In genomic region chr4:137427411-137427810, GRCh38 we compare ENCODE assay signal across 19 cellular contexts.
A peak's percentile ranks its signal among the peaks of the same experiment; 100 is the strongest.
DNase-seq lines count a peak whose midpoint lies in the region; ATAC-seq, FAIRE-seq and TF ChIP-seq lines count a peak whose summit lies in the region.
"Had no signal": no experiment of that assay in that cellular context is flagged by ENCODE, and none has a peak within 500 bp of the region (broad histone marks: within the 10 kb centered on the region; RNA-seq: fewer than 3 reads in every experiment).

No MANE protein-coding gene starts in this region.

- TF ChIP-seq CTCF in astrocyte (IDR thresholded peaks at IDR 0.05; ENCODE audit: insufficient read depth, low read depth, low read length): no peak
- TF ChIP-seq CTCF in fibroblast of the aortic adventitia (IDR thresholded peaks at IDR 0.05; ENCODE audit: insufficient read depth, low read length): no peak
- TF ChIP-seq CTCF in HFFc6 (IDR thresholded peaks at IDR 0.05): no peak

- no peaks in the 10 kb centered on the region for H3K36me3 Mint-ChIP-seq in astrocyte (ENCODE audit: low read depth, unreplicated experiment)
- H3K36me3 Mint-ChIP-seq in HFFc6 (ENCODE audit: low read depth): no peaks in the 10 kb centered on the region; the same call in 1 of the 2 replicates
- H3K36me3 Mint-ChIP-seq: CD8-positive, alpha-beta T cell; IgD-negative memory B cell had no signal

- H3K27ac ChIP-seq in astrocyte (ENCODE audit: low read depth, low read length): no peak overlapping the region
- H3K27ac ChIP-seq: BLaER1 treated with 17β-estradiol and CSF1 and Interleukin-3, amounts not matched to agents 10 nM and 100 nM had no signal

- no peak overlapping the region for H3K9ac ChIP-seq in astrocyte (ENCODE audit: low read length)
- H3K9ac ChIP-seq: BLaER1 treated with 17β-estradiol and CSF1 and Interleukin-3, amounts not matched to agents 10 nM and 100 nM had no signal

- peak; percentile 26 for FAIRE-seq in astrocyte (lab: Jason Lieb, UNC)
- FAIRE-seq: H54, HepG2, HTR-8/SVneo had no signal

- H3K27me3 ChIP-seq in astrocyte (ENCODE audit: insufficient read depth, low read length): no peaks in the 10 kb centered on the region
- H3K27me3 ChIP-seq: BLaER1 treated with 17β-estradiol and CSF1 and Interleukin-3, amounts not matched to agents 10 nM and 100 nM had no signal

- H3K79me2 ChIP-seq in astrocyte (ENCODE audit: insufficient read depth, low read length): no peaks in the 10 kb centered on the region

- H3K9me3 Mint-ChIP-seq in astrocyte (ENCODE audit: unreplicated experiment) (peaks cover 9% of the 10 kb centered on the region), HFFc6 (no peaks in the 10 kb centered on the region)

- H3K4me3 ChIP-seq in astrocyte (ENCODE audit: insufficient read depth, low read depth, low read length) (no peak overlapping the region), fibroblast of the aortic adventitia (ENCODE audit: low read depth, low read length) (no peak overlapping the region)
- H3K4me3 ChIP-seq: BLaER1 treated with 17β-estradiol and CSF1 and Interleukin-3, amounts not matched to agents 10 nM and 100 nM had no signal

- H3K36me3 ChIP-seq in astrocyte (ENCODE audit: insufficient read depth, low read length): no peaks in the 10 kb centered on the region
- H3K36me3 ChIP-seq: BLaER1 treated with 17β-estradiol and CSF1 and Interleukin-3, amounts not matched to agents 10 nM and 100 nM had no signal

- H3K9me3 ChIP-seq in astrocyte (ENCODE audit: insufficient read depth, low read depth, low read length): no peaks in the 10 kb centered on the region
- H3K9me3 ChIP-seq: BLaER1 treated with 17β-estradiol and CSF1 and Interleukin-3, amounts not matched to agents 10 nM and 100 nM had no signal

- no peaks in the 10 kb centered on the region for H4K20me1 ChIP-seq in astrocyte (ENCODE audit: insufficient read depth, low read length)
- H4K20me1 ChIP-seq: BLaER1 treated with 17β-estradiol and CSF1 and Interleukin-3, amounts not matched to agents 10 nM and 100 nM had no signal

- H3K4me1 Mint-ChIP-seq in astrocyte (ENCODE audit: low read depth, unreplicated experiment) (peaks cover 6% of the 10 kb centered on the region), HFFc6 (ENCODE audit: low read depth) (peaks cover 6% of the 10 kb centered on the region)
- H3K4me1 Mint-ChIP-seq: B cell, IgD-negative memory B cell had no signal

- H3K4me1 ChIP-seq in astrocyte (ENCODE audit: insufficient read depth, low read length): no peaks in the 10 kb centered on the region

- no peak overlapping the region for H3K27ac Mint-ChIP-seq in astrocyte (ENCODE audit: unreplicated experiment)
- no peak overlapping the region for H3K27ac Mint-ChIP-seq in HFFc6
- H3K27ac Mint-ChIP-seq: B cell; CD8-positive, alpha-beta T cell; IgD-negative memory B cell had no signal

- peak; percentile 9 for DNase-seq in AG20443 (ENCODE audit: low spot score)
- no peak for DNase-seq in astrocyte (ENCODE audit: low read depth)
- peak; percentile 10 for DNase-seq in fibroblast of the aortic adventitia (ENCODE audit: low read depth)
- DNase-seq in stromal cell of bone marrow (ENCODE audit: low read depth): peak; percentile 53
- no peak for DNase-seq in HFFc6
- no peak for DNase-seq in NCI-H128 (lab: John Stamatoyannopoulos, UW; ENCODE audit: unreplicated experiment)
- DNase-seq: 8988T; Calu3; CD8-positive, alpha-beta T cell; DMS79 treated with DMSO at 0.1 percent for 48 hours; GF-D8; HCEC 1CT had no signal

- H3K4me3 Mint-ChIP-seq in astrocyte (ENCODE audit: unreplicated experiment) (no peak overlapping the region), HFFc6 (no peak overlapping the region)
- H3K4me3 Mint-ChIP-seq: B cell; CD8-positive, alpha-beta T cell; IgD-negative memory B cell had no signal

- ATAC-seq in GM21529 (IDR thresholded peaks at IDR 0.05; ENCODE audit: unreplicated experiment): no peak
- ATAC-seq: CD8-positive, alpha-beta T cell; HepG2 had no signal

- H3K4me2 ChIP-seq in astrocyte (ENCODE audit: low read length): no peak overlapping the region
- H3K4me2 ChIP-seq: BLaER1 treated with 17β-estradiol and CSF1 and Interleukin-3, amounts not matched to agents 10 nM and 100 nM had no signal

- H2AFZ ChIP-seq in astrocyte (ENCODE audit: low read depth, low read length): no peak overlapping the region

- H3K27me3 Mint-ChIP-seq in astrocyte (ENCODE audit: low read depth, unreplicated experiment) (no peaks in the 10 kb centered on the region), HFFc6 (ENCODE audit: insufficient read depth) (peaks cover 1% of the 10 kb centered on the region; the same call in 1 of the 2 replicates)
- H3K27me3 Mint-ChIP-seq: B cell, IgD-negative memory B cell had no signal

Comparison
In these comparisons a context has a peak if more than half of its experiments do, and no peak if none do; other contexts are left out.
1. DNase-seq: peak in AG20443 (single experiment), fibroblast of the aortic adventitia (single experiment) and stromal cell of bone marrow (single experiment); none in astrocyte (single experiment), HFFc6 (single experiment) and NCI-H128 (single experiment).